ENCODE assay signal across 1 cellular context in genomic region chr18:77366725-77367641, GRCh38.
TF ChIP-seq lines count a peak whose summit lies in the region.

No MANE protein-coding gene starts in this region.

TF ChIP-seq in HepG2, 621 proteins besides CTCF, POLR2A, EP300 and RAD21 (continued from another document and continues in another):
- TF ChIP-seq, protein P1, sequence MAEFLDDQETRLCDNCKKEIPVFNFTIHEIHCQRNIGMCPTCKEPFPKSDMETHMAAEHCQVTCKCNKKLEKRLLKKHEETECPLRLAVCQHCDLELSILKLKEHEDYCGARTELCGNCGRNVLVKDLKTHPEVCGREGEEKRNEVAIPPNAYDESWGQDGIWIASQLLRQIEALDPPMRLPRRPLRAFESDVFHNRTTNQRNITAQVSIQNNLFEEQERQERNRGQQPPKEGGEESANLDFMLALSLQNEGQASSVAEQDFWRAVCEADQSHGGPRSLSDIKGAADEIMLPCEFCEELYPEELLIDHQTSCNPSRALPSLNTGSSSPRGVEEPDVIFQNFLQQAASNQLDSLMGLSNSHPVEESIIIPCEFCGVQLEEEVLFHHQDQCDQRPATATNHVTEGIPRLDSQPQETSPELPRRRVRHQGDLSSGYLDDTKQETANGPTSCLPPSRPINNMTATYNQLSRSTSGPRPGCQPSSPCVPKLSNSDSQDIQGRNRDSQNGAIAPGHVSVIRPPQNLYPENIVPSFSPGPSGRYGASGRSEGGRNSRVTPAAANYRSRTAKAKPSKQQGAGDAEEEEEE (CRISPR knock-in tag; IDR thresholded peaks at IDR 0.05; ENCODE audit: borderline replicate concordance): no peak
- TF ChIP-seq CENPBD1 (CRISPR knock-in tag; IDR thresholded peaks at IDR 0.05; ENCODE audit: borderline replicate concordance, low read depth) (no peak), RFXAP (CRISPR knock-in tag; IDR thresholded peaks at IDR 0.05; ENCODE audit: borderline replicate concordance) (no peak), KIAA2018 (CRISPR knock-in tag; IDR thresholded peaks at IDR 0.05; ENCODE audit: borderline replicate concordance) (no peak), ZC3H4 (CRISPR knock-in tag; IDR thresholded peaks at IDR 0.05; ENCODE audit: borderline replicate concordance) (no peak), ZNF234 (CRISPR knock-in tag; conservative IDR thresholded peaks at IDR 0.05) (no peak), SCMH1 (CRISPR knock-in tag; IDR thresholded peaks at IDR 0.05; ENCODE audit: borderline replicate concordance) (no peak), ZNF687 (CRISPR knock-in tag; IDR thresholded peaks at IDR 0.05) (peak; percentile 69), MAFK (conservative IDR thresholded peaks at IDR 0.05 in 1 of 2, IDR thresholded peaks at IDR 0.05 in 1 of 2; ENCODE audit: low read length in 2 of 2) (no peak), AKAP8 (CRISPR knock-in tag; IDR thresholded peaks at IDR 0.05) (no peak), NR2F2 (IDR thresholded peaks at IDR 0.05; ENCODE audit: borderline replicate concordance, low read depth) (no peak), ZNF256 (CRISPR knock-in tag; conservative IDR thresholded peaks at IDR 0.05) (no peak), HOXA7 (CRISPR knock-in tag; IDR thresholded peaks at IDR 0.05) (no peak), MTF1 (CRISPR knock-in tag; IDR thresholded peaks at IDR 0.05) (no peak), GLI4 (CRISPR knock-in tag; IDR thresholded peaks at IDR 0.05; ENCODE audit: borderline replicate concordance) (no peak), JDP2 (CRISPR knock-in tag; IDR thresholded peaks at IDR 0.05; ENCODE audit: borderline replicate concordance) (no peak), SP140L (CRISPR knock-in tag; IDR thresholded peaks at IDR 0.05; ENCODE audit: borderline replicate concordance) (no peak), IRF2 (CRISPR knock-in tag; IDR thresholded peaks at IDR 0.05) (0 out of 2 replicates have a peak, but pooled peaks have one; percentile 23), ZIK1 (CRISPR knock-in tag; IDR thresholded peaks at IDR 0.05; ENCODE audit: borderline replicate concordance, low read depth) (no peak), ZNF326 (CRISPR knock-in tag; IDR thresholded peaks at IDR 0.05; ENCODE audit: borderline replicate concordance) (no peak), HIVEP1 (CRISPR knock-in tag; IDR thresholded peaks at IDR 0.05) (no peak), DBP (CRISPR knock-in tag; IDR thresholded peaks at IDR 0.05; ENCODE audit: not compliant biosample characterization) (no peak)
- TF ChIP-seq, protein P2, sequence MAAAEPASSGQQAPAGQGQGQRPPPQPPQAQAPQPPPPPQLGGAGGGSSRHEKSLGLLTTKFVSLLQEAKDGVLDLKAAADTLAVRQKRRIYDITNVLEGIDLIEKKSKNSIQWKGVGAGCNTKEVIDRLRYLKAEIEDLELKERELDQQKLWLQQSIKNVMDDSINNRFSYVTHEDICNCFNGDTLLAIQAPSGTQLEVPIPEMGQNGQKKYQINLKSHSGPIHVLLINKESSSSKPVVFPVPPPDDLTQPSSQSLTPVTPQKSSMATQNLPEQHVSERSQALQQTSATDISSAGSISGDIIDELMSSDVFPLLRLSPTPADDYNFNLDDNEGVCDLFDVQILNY (CRISPR knock-in tag; conservative IDR thresholded peaks at IDR 0.05): no peak
- TF ChIP-seq, protein P3, sequence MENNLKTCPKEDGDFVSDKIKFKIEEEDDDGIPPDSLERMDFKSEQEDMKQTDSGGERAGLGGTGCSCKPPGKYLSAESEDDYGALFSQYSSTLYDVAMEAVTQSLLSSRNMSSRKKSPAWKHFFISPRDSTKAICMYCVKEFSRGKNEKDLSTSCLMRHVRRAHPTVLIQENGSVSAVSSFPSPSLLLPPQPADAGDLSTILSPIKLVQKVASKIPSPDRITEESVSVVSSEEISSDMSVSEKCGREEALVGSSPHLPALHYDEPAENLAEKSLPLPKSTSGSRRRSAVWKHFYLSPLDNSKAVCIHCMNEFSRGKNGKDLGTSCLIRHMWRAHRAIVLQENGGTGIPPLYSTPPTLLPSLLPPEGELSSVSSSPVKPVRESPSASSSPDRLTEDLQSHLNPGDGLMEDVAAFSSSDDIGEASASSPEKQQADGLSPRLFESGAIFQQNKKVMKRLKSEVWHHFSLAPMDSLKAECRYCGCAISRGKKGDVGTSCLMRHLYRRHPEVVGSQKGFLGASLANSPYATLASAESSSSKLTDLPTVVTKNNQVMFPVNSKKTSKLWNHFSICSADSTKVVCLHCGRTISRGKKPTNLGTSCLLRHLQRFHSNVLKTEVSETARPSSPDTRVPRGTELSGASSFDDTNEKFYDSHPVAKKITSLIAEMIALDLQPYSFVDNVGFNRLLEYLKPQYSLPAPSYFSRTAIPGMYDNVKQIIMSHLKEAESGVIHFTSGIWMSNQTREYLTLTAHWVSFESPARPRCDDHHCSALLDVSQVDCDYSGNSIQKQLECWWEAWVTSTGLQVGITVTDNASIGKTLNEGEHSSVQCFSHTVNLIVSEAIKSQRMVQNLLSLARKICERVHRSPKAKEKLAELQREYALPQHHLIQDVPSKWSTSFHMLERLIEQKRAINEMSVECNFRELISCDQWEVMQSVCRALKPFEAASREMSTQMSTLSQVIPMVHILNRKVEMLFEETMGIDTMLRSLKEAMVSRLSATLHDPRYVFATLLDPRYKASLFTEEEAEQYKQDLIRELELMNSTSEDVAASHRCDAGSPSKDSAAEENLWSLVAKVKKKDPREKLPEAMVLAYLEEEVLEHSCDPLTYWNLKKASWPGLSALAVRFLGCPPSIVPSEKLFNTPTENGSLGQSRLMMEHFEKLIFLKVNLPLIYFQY (CRISPR knock-in tag; IDR thresholded peaks at IDR 0.05; ENCODE audit: borderline replicate concordance): no peak
- TF ChIP-seq, protein P4, sequence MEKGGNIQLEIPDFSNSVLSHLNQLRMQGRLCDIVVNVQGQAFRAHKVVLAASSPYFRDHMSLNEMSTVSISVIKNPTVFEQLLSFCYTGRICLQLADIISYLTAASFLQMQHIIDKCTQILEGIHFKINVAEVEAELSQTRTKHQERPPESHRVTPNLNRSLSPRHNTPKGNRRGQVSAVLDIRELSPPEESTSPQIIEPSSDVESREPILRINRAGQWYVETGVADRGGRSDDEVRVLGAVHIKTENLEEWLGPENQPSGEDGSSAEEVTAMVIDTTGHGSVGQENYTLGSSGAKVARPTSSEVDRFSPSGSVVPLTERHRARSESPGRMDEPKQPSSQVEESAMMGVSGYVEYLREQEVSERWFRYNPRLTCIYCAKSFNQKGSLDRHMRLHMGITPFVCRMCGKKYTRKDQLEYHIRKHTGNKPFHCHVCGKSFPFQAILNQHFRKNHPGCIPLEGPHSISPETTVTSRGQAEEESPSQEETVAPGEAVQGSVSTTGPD (CRISPR knock-in tag; IDR thresholded peaks at IDR 0.05): no peak
- TF ChIP-seq, protein P5, sequence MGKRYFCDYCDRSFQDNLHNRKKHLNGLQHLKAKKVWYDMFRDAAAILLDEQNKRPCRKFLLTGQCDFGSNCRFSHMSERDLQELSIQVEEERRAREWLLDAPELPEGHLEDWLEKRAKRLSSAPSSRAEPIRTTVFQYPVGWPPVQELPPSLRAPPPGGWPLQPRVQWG (CRISPR knock-in tag; IDR thresholded peaks at IDR 0.05; ENCODE audit: borderline replicate concordance, low read depth): no peak
- TF ChIP-seq, protein P6, sequence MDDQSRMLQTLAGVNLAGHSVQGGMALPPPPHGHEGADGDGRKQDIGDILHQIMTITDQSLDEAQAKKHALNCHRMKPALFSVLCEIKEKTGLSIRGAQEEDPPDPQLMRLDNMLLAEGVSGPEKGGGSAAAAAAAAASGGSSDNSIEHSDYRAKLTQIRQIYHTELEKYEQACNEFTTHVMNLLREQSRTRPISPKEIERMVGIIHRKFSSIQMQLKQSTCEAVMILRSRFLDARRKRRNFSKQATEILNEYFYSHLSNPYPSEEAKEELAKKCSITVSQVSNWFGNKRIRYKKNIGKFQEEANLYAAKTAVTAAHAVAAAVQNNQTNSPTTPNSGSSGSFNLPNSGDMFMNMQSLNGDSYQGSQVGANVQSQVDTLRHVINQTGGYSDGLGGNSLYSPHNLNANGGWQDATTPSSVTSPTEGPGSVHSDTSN (CRISPR knock-in tag; IDR thresholded peaks at IDR 0.05; ENCODE audit: borderline replicate concordance): no peak
